In the genomic region with DNA sequence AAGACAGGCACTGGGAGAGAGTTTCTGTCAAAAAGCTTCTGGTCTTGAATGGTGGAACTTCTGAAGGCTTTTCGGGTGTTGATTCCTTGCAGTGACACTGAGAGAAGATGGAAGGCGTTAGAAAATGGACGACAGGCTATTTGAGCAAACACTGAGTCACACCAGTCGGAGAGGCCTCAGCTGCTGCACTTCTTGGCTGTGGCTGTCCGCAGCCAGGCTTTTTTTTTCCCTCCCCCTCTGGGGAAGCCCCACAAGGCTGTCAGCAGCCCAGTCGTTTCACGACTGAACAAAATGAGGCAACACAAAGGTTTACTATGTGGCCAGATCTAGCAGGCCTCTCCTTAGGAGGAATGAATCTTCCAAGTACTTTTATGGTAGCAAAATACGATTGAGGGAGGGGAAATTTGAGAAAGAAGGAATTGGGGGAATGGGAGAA, we compare ENCODE assay signal across 8 cellular contexts. TPM values are rescaled to one million over a fixed set of nuclear protein-coding genes. Genes with fewer than 3 reads are reported as not detected.
DNase-seq lines count a peak whose midpoint lies in the region; ATAC-seq, FAIRE-seq and TF ChIP-seq lines count a peak whose summit lies in the region.

No MANE protein-coding gene starts in this region.

- intact Hi-C loops in activated T-helper 2 cell treated with anti-CD3 and anti-CD28 coated beads, Interferon-gamma antibody, Interleukin-2, Interleukin-4, amounts not matched to agents 10 μg/mL and 5 μg/mL and 100 μg/mL, durations not matched to agents 14 hours and 24 hours and 36 hours (cut with micrococcal nuclease): loop anchor here (1.0 to 2.0 kb wide), 2 partner anchors 26 to 64 kb away; no protein-coding TSS in a partner anchor
- intact Hi-C loops in pancreas (cut with DNase I): no loop called here

- peak; percentile 62 to 92 (median 82) for ATAC-seq in pancreas
- no peak for ATAC-seq in HG03097 (IDR thresholded peaks at IDR 0.05; ENCODE audit: low FRiP score, unreplicated experiment)

- peak; percentile 75 for DNase-seq in activated naive CD4-positive, alpha-beta T cell treated with Interleukin-2 at 50 U/mL for 16 hours
- no peak for DNase-seq in activated naive CD4-positive, alpha-beta T cell (lab: John Stamatoyannopoulos, UW)
- peak; percentile 51 for DNase-seq in activated T-helper 2 cell treated with anti-CD3 and anti-CD28 coated beads, Interferon-gamma antibody, Interleukin-2, Interleukin-4, amounts not matched to agents 10 μg/mL and 5 μg/mL and 100 μg/mL, durations not matched to agents 14 hours and 24 hours and 36 hours (ENCODE audit: low spot score)
- DNase-seq in globus pallidus (ENCODE audit: low spot score): peak; percentile 90
- peak in 3 of 6 donors; percentile 50 to 72 (median 58) for DNase-seq in pancreas
- DNase-seq in NCI-H510A (lab: John Stamatoyannopoulos, UW): no peak

- no peak overlapping the region for H3K4me3 ChIP-seq in HUES6 (ENCODE audit: low read depth, low read length)
- no peak overlapping the region for H3K4me3 ChIP-seq in pancreas

- H3K9ac ChIP-seq in HUES6 (ENCODE audit: low read length): peak overlapping the region; percentile 51

- WGBS in pancreas, 2 donors: 29 to 31% methylated on average over 8 of the region's 8 CpGs

- H3K9me3 Mint-ChIP-seq in activated T-helper 2 cell treated with anti-CD3 and anti-CD28 coated beads, Interferon-gamma antibody, Interleukin-2, Interleukin-4, amounts not matched to agents 10 μg/mL and 5 μg/mL and 100 μg/mL, durations not matched to agents 14 hours and 24 hours and 36 hours: no peaks in the 10 kb centered on the region

- TF ChIP-seq CTCF in pancreas (IDR thresholded peaks at IDR 0.05): no peak

- H3K9me3 ChIP-seq in HUES6 (ENCODE audit: control insufficient read depth, insufficient read depth, low read depth, low read length): no peaks in the 10 kb centered on the region
- no peaks in the 10 kb centered on the region for H3K9me3 ChIP-seq in pancreas

- H3K27ac ChIP-seq in HUES6 (ENCODE audit: low read depth, low read length): peak overlapping the region; percentile 71; the same call in 1 of the 2 replicates
- peak overlapping the region in 2 of 4 donors; percentile 34 to 45 for H3K27ac ChIP-seq in pancreas

- H3K27me3 Mint-ChIP-seq in activated T-helper 2 cell treated with anti-CD3 and anti-CD28 coated beads, Interferon-gamma antibody, Interleukin-2, Interleukin-4, amounts not matched to agents 10 μg/mL and 5 μg/mL and 100 μg/mL, durations not matched to agents 14 hours and 24 hours and 36 hours (ENCODE audit: low read depth): no peaks in the 10 kb centered on the region

- peaks cover 66% of the 10 kb centered on the region for H3K36me3 Mint-ChIP-seq in activated T-helper 2 cell treated with anti-CD3 and anti-CD28 coated beads, Interferon-gamma antibody, Interleukin-2, Interleukin-4, amounts not matched to agents 10 μg/mL and 5 μg/mL and 100 μg/mL, durations not matched to agents 14 hours and 24 hours and 36 hours (ENCODE audit: low read depth)

- H3K27me3 ChIP-seq in HUES6 (ENCODE audit: control insufficient read depth, insufficient read depth, low read length): no peaks in the 10 kb centered on the region
- H3K27me3 ChIP-seq in pancreas: no peaks in the 10 kb centered on the region

- no peak for FAIRE-seq in pancreas (lab: Jason Lieb, UNC)

- peaks cover 16% of the 10 kb centered on the region for H3K4me1 ChIP-seq in HUES6 (ENCODE audit: control insufficient read depth, insufficient read depth, low read length)
- peaks cover 0 to 8% (median 0%) of the 10 kb centered on the region in 3 donors for H3K4me1 ChIP-seq in pancreas

- H3K4me1 Mint-ChIP-seq in activated T-helper 2 cell treated with anti-CD3 and anti-CD28 coated beads, Interferon-gamma antibody, Interleukin-2, Interleukin-4, amounts not matched to agents 10 μg/mL and 5 μg/mL and 100 μg/mL, durations not matched to agents 14 hours and 24 hours and 36 hours (ENCODE audit: low read depth): peaks cover 45% of the 10 kb centered on the region

- H3K36me3 ChIP-seq in HUES6 (ENCODE audit: control insufficient read depth, insufficient read depth, low read length) (peaks cover 51% of the 10 kb centered on the region), pancreas (peaks cover 0 to 41% (median 18%) of the 10 kb centered on the region in 3 donors)

- H3K27ac Mint-ChIP-seq in activated T-helper 2 cell treated with anti-CD3 and anti-CD28 coated beads, Interferon-gamma antibody, Interleukin-2, Interleukin-4, amounts not matched to agents 10 μg/mL and 5 μg/mL and 100 μg/mL, durations not matched to agents 14 hours and 24 hours and 36 hours: peak overlapping the region; percentile 82

- H3K4me3 Mint-ChIP-seq in activated T-helper 2 cell treated with anti-CD3 and anti-CD28 coated beads, Interferon-gamma antibody, Interleukin-2, Interleukin-4, amounts not matched to agents 10 μg/mL and 5 μg/mL and 100 μg/mL, durations not matched to agents 14 hours and 24 hours and 36 hours (ENCODE audit: low read depth): peak overlapping the region; percentile 7

RNA-seq across cellular contexts. Expression of a gene that starts 25.9 kb away (rescaled TPM):
- 3.7 and 3.9 TPM in 2 replicates for total RNA-seq in activated T-helper 2 cell treated with anti-CD3 and anti-CD28 coated beads, Interferon-gamma antibody, Interleukin-2, Interleukin-4, amounts not matched to agents 10 μg/mL and 5 μg/mL and 100 μg/mL, durations not matched to agents 14 hours and 24 hours and 36 hours
- under 1 TPM in 3 of 6 donors, not detected in 3; 0.09 to 0.28 (median 0.21) TPM for total RNA-seq in pancreas
- under 1 TPM; 0.30 to 0.52 TPM for polyA plus RNA-seq in pancreas

RNA-seq across cellular contexts. Expression of a gene that starts 35.2 kb away (rescaled TPM):
- not detected in 2 replicates for total RNA-seq in activated T-helper 2 cell treated with anti-CD3 and anti-CD28 coated beads, Interferon-gamma antibody, Interleukin-2, Interleukin-4, amounts not matched to agents 10 μg/mL and 5 μg/mL and 100 μg/mL, durations not matched to agents 14 hours and 24 hours and 36 hours
- under 1 TPM in 4 of 6 donors, not detected in 2; 0.19 to 0.66 (median 0.44) TPM for total RNA-seq in pancreas
- under 1 TPM; 0.54 to 0.76 TPM for polyA plus RNA-seq in pancreas

RNA-seq across cellular contexts. Expression of a gene that starts 43.7 kb away (rescaled TPM):
- not detected in 2 replicates for total RNA-seq in activated T-helper 2 cell treated with anti-CD3 and anti-CD28 coated beads, Interferon-gamma antibody, Interleukin-2, Interleukin-4, amounts not matched to agents 10 μg/mL and 5 μg/mL and 100 μg/mL, durations not matched to agents 14 hours and 24 hours and 36 hours
- total RNA-seq in pancreas: 1 to 10 TPM in 5 of 6 donors, under 1 TPM in 1; 0.39 to 8.5 (median 2.2) TPM
- polyA plus RNA-seq in pancreas: 10 to 100 TPM; 16.9 to 19.7 TPM

RNA-seq across cellular contexts. Expression of a gene that starts 51.6 kb away (rescaled TPM):
- total RNA-seq in activated T-helper 2 cell treated with anti-CD3 and anti-CD28 coated beads, Interferon-gamma antibody, Interleukin-2, Interleukin-4, amounts not matched to agents 10 μg/mL and 5 μg/mL and 100 μg/mL, durations not matched to agents 14 hours and 24 hours and 36 hours: 15.8 and 22.0 TPM in 2 replicates
- total RNA-seq in pancreas: 10 to 100 TPM in 3 of 6 donors, 1 to 10 TPM in 3; 4.7 to 18.7 (median 9.8) TPM
- polyA plus RNA-seq in pancreas: 10 to 100 TPM; 51.2 to 65.7 TPM

Comparison
In these comparisons a context has a peak if more than half of its experiments do, and no peak if none do; other contexts are left out.
1. DNase-seq: peak in activated naive CD4-positive, alpha-beta T cell treated with Interleukin-2 at 50 U/mL for 16 hours (single experiment), activated T-helper 2 cell treated with anti-CD3 and anti-CD28 coated beads, Interferon-gamma antibody, Interleukin-2, Interleukin-4, amounts not matched to agents 10 μg/mL and 5 μg/mL and 100 μg/mL, durations not matched to agents 14 hours and 24 hours and 36 hours (single experiment) and globus pallidus (single experiment); none in activated naive CD4-positive, alpha-beta T cell (0 of 4) and NCI-H510A (single experiment).